35 cellular contexts compared by ENCODE assay signal in genomic region chr12:112747501-112747900, GRCh38.
"Had no signal": no experiment of that assay in that cellular context is flagged by ENCODE, and none has a peak within 500 bp of the region (broad histone marks: within the 10 kb centered on the region; RNA-seq: fewer than 3 reads in every experiment).

No MANE protein-coding gene starts in this region.

- H3K36me3 ChIP-seq: MG63 had no signal

- H3K9ac ChIP-seq: KMS-11 had no signal

- H3K4me3 ChIP-seq: MG63 had no signal

- H3K9me3 ChIP-seq: MG63 had no signal

- H3K4me2 ChIP-seq: KMS-11 had no signal

- DNase-seq: Karpas-422, Kasumi-1, MG63, MM.1S, MV-4-11, NCI-H1048, NCI-H1092, NCI-H1092 treated with DMSO at 0.1 percent for 48 hours, NCI-H1105, NCI-H1105 treated with DMSO at 0.1 percent for 48 hours, NCI-H1417, NCI-H1417 treated with DMSO at 0.1 percent for 48 hours, NCI-H1436, NCI-H1436 treated with DMSO at 0.1 percent for 48 hours, NCI-H146, NCI-H1694, NCI-H1694 treated with DMSO at 0.1 percent for 48 hours, NCI-H187, NCI-H187 treated with DMSO at 0.1 percent for 48 hours, NCI-H1930, NCI-H2029, NCI-H2029 treated with DMSO at 0.1 percent for 48 hours, NCI-H2081, NCI-H2081 treated with DMSO at 0.1 percent for 48 hours, NCI-H2107, NCI-H2171, NCI-H2171 treated with DMSO at 0.1 percent for 48 hours, NCI-H2227 treated with DMSO at 0.1 percent for 48 hours, NCI-H226, NCI-H345, NCI-H446, NCI-H446 treated with DMSO at 0.1 percent for 48 hours, NCI-H510A, NCI-H510A treated with DMSO at 0.1 percent for 48 hours had no signal

- H3K27ac ChIP-seq: KMS-11 had no signal
